10 cellular contexts compared by ENCODE assay signal in the genomic region with DNA sequence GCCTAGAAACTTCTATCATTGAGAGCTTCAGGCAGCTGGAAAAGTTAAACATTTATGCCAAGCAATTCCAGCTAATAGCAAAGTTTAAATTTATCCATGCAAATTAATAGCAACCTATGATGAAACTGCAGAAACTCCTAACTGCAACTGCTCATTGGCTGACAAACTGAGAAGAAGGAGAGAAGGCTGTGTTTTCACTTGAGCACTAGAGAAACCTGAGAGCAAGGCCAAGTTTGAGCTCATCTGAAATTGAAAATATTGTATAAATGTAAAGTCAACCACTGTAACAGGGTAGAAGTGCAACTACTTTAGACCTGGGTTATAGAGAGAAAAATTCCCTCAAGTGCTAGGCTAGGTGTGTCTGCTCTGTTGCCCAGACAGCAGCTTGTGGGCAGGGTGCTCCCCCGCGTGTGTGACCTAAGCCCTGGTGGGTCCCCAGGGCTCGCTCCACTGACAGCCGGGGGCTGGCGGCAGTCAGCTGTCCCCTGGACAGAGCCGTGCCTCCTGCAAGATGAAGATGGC. TPM values are rescaled to one million over a fixed set of nuclear protein-coding genes. Genes with fewer than 3 reads are reported as not detected.
A peak's percentile ranks its signal among the peaks of the same experiment; 100 is the strongest.
DNase-seq lines count a peak whose midpoint lies in the region; ATAC-seq and TF ChIP-seq lines count a peak whose summit lies in the region.
"Had no signal": no experiment of that assay in that cellular context is flagged by ENCODE, and none has a peak within 500 bp of the region (broad histone marks: within the 10 kb centered on the region; RNA-seq: fewer than 3 reads in every experiment).

No MANE protein-coding gene starts in this region.

- H3K27ac ChIP-seq in gastroesophageal sphincter: peak overlapping the region in 2 of 4 donors; percentile 52 to 64
- H3K27ac ChIP-seq: BLaER1 had no signal

- TF ChIP-seq EP300 in gastroesophageal sphincter (IDR thresholded peaks at IDR 0.05): no peak

- DNase-seq in GM12865 (ENCODE audit: low read depth) (peak; percentile 65), midbrain (lab: John Stamatoyannopoulos, UW) (no peak), NCI-H748 treated with DMSO at 0.1 percent for 48 hours (lab: John Stamatoyannopoulos, UW) (no peak), kidney tubule cell (ENCODE audit: low spot score) (no peak)
- DNase-seq: NCI-H146 had no signal

- 39 to 73% methylated on average over 4 to 6 of the region's 6 CpGs for WGBS in gastroesophageal sphincter (ENCODE audit: low coverage in 1 of 2), 2 donors

- H3K4me3 ChIP-seq in GM12865 (ENCODE audit: low read depth, low read length): no peak overlapping the region
- no peak overlapping the region for H3K4me3 ChIP-seq in gastroesophageal sphincter
- H3K4me3 ChIP-seq: BLaER1 had no signal

- H3K4me1 ChIP-seq in gastroesophageal sphincter: peaks cover 0 to 31% (median 0%) of the 10 kb centered on the region in 3 donors
- H3K4me1 ChIP-seq: BLaER1 had no signal

- no peaks in the 10 kb centered on the region for H3K27me3 ChIP-seq in gastroesophageal sphincter
- H3K27me3 ChIP-seq: BLaER1 had no signal

- no peak for TF ChIP-seq POLR2A in gastroesophageal sphincter (IDR thresholded peaks at IDR 0.05)

- no peak for TF ChIP-seq CTCF in GM12865 (IDR thresholded peaks at IDR 0.05; ENCODE audit: insufficient read depth, low read depth, low read length, missing control alignments)
- TF ChIP-seq CTCF in gastroesophageal sphincter (IDR thresholded peaks at IDR 0.05): no peak

- H3K36me3 ChIP-seq in gastroesophageal sphincter: peaks cover 0 to 14% of the 10 kb centered on the region in 2 donors

- peak; percentile 75 for ATAC-seq in GM21367 (IDR thresholded peaks at IDR 0.05; ENCODE audit: unreplicated experiment)
- peak; percentile 82 for ATAC-seq in HG03135 (IDR thresholded peaks at IDR 0.05; ENCODE audit: unreplicated experiment)
- peak; percentile 46 for ATAC-seq in gastroesophageal sphincter
- ATAC-seq in GM19467 (IDR thresholded peaks at IDR 0.05; ENCODE audit: unreplicated experiment): no peak

- H3K9me3 ChIP-seq in gastroesophageal sphincter: no peaks in the 10 kb centered on the region
- H3K9me3 ChIP-seq: BLaER1 had no signal

RNA-seq across cellular contexts. Expression of a gene that starts 50.2 kb away (rescaled TPM):
- 1 to 10 TPM; 1.7 to 6.7 (median 3.3) TPM for total RNA-seq in gastroesophageal sphincter
